ENCODE assay signal across 20 cellular contexts in the genomic region with DNA sequence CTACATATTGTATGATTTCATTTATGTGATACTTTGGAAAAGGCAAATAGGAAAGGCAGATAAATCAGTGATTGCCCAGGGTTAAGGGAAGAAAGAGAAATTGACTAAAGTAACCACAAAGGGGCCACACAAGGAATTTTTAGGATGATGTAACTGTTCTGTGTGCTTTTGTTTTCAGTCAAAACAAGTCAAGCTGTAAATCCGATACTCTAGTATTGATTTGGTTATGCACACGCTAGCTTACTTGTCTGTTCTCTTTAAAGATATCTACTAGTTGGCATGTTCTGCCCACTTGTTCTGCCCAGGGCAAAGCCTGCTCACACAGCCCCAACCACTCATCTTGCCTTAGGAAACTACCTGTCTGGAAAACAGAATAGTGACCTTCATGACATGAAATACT.
"Had no signal": no experiment of that assay in that cellular context is flagged by ENCODE, and none has a peak within 500 bp of the region (broad histone marks: within the 10 kb centered on the region; RNA-seq: fewer than 3 reads in every experiment).

No MANE protein-coding gene starts in this region.

- H3K4me3 Mint-ChIP-seq: activated CD4-positive, alpha-beta memory T cell treated with anti-CD3 and anti-CD28 coated beads, Interleukin-2, amount 10 ng/mL, durations not matched to agents 7 days and 5 days; activated CD8-positive, alpha-beta memory T cell treated with anti-CD3 and anti-CD28 coated beads, Interleukin-2, amount 10 ng/mL, durations not matched to agents 7 days and 5 days; activated naive CD8-positive, alpha-beta T cell treated with anti-CD3 and anti-CD28 coated beads for 36 hours; activated T-helper 17 cell treated with anti-CD3 and anti-CD28 coated beads, Interleukin-2, amount 50 U/mL, for 72 hours; immature natural killer cell; natural killer cell; stimulated activated naive CD8-positive, alpha-beta T cell treated with anti-CD3 and anti-CD28 coated beads, Interleukin-15, Interleukin-2, amounts not matched to agents 100 ng/mL and 50 ng/mL, for 24 hours; T-helper 2 cell treated with Interferon-gamma antibody and Interleukin-4, amounts not matched to agents 5 μg/mL and 100 μg/mL, for 36 hours had no signal

- H3K27ac Mint-ChIP-seq: activated CD4-positive, alpha-beta memory T cell treated with anti-CD3 and anti-CD28 coated beads, Interleukin-2, amount 10 ng/mL, durations not matched to agents 7 days and 5 days; activated CD8-positive, alpha-beta memory T cell treated with anti-CD3 and anti-CD28 coated beads, Interleukin-2, amount 10 ng/mL, durations not matched to agents 7 days and 5 days; activated naive CD8-positive, alpha-beta T cell treated with anti-CD3 and anti-CD28 coated beads for 36 hours; activated T-helper 17 cell treated with anti-CD3 and anti-CD28 coated beads, Interleukin-2, amount 50 U/mL, for 72 hours; natural killer cell; stimulated activated naive CD8-positive, alpha-beta T cell treated with anti-CD3 and anti-CD28 coated beads, Interleukin-15, Interleukin-2, amounts not matched to agents 100 ng/mL and 50 ng/mL, for 24 hours; T-helper 2 cell treated with Interferon-gamma antibody and Interleukin-4, amounts not matched to agents 5 μg/mL and 100 μg/mL, for 36 hours had no signal

- ATAC-seq: activated CD8-positive, alpha-beta memory T cell treated with anti-CD3 and anti-CD28 coated beads, Interleukin-2, amount 10 ng/mL, durations not matched to agents 7 days and 5 days; activated T-helper 17 cell treated with anti-CD3 and anti-CD28 coated beads, Interleukin-2, amount 50 U/mL, for 72 hours; esophagus mucosa; lower lobe of right lung; natural killer cell had no signal

- H3K27me3 Mint-ChIP-seq: activated CD4-positive, alpha-beta memory T cell treated with anti-CD3 and anti-CD28 coated beads, Interleukin-2, amount 10 ng/mL, durations not matched to agents 7 days and 5 days; activated CD8-positive, alpha-beta memory T cell treated with anti-CD3 and anti-CD28 coated beads, Interleukin-2, amount 10 ng/mL, durations not matched to agents 7 days and 5 days; activated naive CD8-positive, alpha-beta T cell treated with anti-CD3 and anti-CD28 coated beads for 36 hours; activated T-helper 17 cell treated with anti-CD3 and anti-CD28 coated beads, Interleukin-2, amount 50 U/mL, for 72 hours; stimulated activated naive CD8-positive, alpha-beta T cell treated with anti-CD3 and anti-CD28 coated beads, Interleukin-15, Interleukin-2, amounts not matched to agents 100 ng/mL and 50 ng/mL, for 24 hours had no signal

- DNase-seq: activated CD4-positive, alpha-beta memory T cell treated with anti-CD3 and anti-CD28 coated beads, Interleukin-2, amount 10 ng/mL, durations not matched to agents 7 days and 5 days; activated CD4-positive, alpha-beta T cell treated with anti-CD3 and anti-CD28 coated beads for 48 hours; activated CD4-positive, CD25-positive, alpha-beta regulatory T cell; activated CD8-positive, alpha-beta memory T cell treated with anti-CD3 and anti-CD28 coated beads, Interleukin-2, amount 10 ng/mL, durations not matched to agents 7 days and 5 days; activated naive CD4-positive, alpha-beta T cell; activated naive CD8-positive, alpha-beta T cell treated with anti-CD3 and anti-CD28 coated beads for 36 hours; amygdala; brain microvascular endothelial cell; central memory CD4-positive, alpha-beta T cell; colonic mucosa; immature natural killer cell; lower lobe of right lung; natural killer cell; retina had no signal

- H3K27ac ChIP-seq: brain microvascular endothelial cell, colonic mucosa, lower lobe of right lung, skin epidermis, tibial nerve had no signal

- H3K4me3 ChIP-seq: colonic mucosa, lower lobe of right lung, skin epidermis, tibial nerve had no signal

- H3K36me3 ChIP-seq: brain microvascular endothelial cell, colonic mucosa, lower lobe of right lung had no signal

- H3K27me3 ChIP-seq: brain microvascular endothelial cell, colonic mucosa, tibial nerve had no signal

- H3K9me3 ChIP-seq: colonic mucosa had no signal
